In the genomic region with DNA sequence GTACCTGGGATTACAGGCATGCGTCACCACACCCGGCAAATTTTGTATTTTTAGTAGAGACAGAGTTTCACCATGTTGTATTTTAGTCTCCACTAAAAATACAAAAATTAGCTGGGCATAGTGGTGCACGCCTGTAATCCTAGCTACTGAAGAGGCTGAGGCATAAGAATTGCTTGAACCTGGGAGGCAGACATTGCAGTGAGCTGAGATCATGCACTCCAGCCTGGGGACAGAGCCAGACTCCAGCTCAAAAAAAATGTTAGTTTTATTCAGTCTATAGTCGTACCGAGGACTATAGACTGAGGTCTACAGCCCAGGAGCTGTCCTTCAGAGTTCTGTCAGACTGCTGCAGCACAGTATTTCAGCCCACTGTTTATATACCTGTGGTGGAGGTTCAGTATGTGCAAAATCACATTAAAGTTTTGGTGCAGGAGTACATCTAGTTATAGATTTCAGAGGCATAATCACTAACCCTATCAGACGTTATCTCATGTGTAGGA, we compare ENCODE assay signal across 16 cellular contexts. TPM values are rescaled to one million over a fixed set of nuclear protein-coding genes. Genes with fewer than 3 reads are reported as not detected.
DNase-seq lines count a peak whose midpoint lies in the region; ATAC-seq and TF ChIP-seq lines count a peak whose summit lies in the region.
"Had no signal": no experiment of that assay in that cellular context is flagged by ENCODE, and none has a peak within 500 bp of the region (broad histone marks: within the 10 kb centered on the region; RNA-seq: fewer than 3 reads in every experiment).

No MANE protein-coding gene starts in this region.

- CTCF ChIA-PET in SK-N-SH (lab: Yijun Ruan, JAX), result interaction anchor here (0.9 kb wide), 1 partner anchor 653 kb away, joined by 3 read pairs; no protein-coding TSS in a partner anchor

- TF ChIP-seq EP300 in SK-N-SH (IDR thresholded peaks at IDR 0.05; ENCODE audit: borderline replicate concordance in 1 of 2, low read depth in 1 of 2, low read length in 1 of 2), result no peak

- H3K9me3 ChIP-seq in heart left ventricle (no peaks in the 10 kb centered on the region), left lung (no peaks in the 10 kb centered on the region), aorta (ENCODE audit: control insufficient read depth, low read length) (no peaks in the 10 kb centered on the region), SK-N-SH (no peaks in the 10 kb centered on the region)
- H3K9me3 ChIP-seq: BLaER1 had no signal

- TF ChIP-seq CTCF in heart left ventricle (IDR thresholded peaks at IDR 0.05) (no peak), choroid plexus epithelial cell (conservative IDR thresholded peaks at IDR 0.05; ENCODE audit: low read depth, low read length) (no peak), left lung (IDR thresholded peaks at IDR 0.05) (no peak), SK-N-SH (IDR thresholded peaks at IDR 0.05) (no peak)

- H3K27me3 ChIP-seq in heart left ventricle (no peaks in the 10 kb centered on the region), left lung (no peaks in the 10 kb centered on the region), aorta (ENCODE audit: control insufficient read depth in 1 of 2, insufficient read depth in 2 of 2, low read length in 1 of 2) (no peaks in the 10 kb centered on the region), SK-N-SH (ENCODE audit: insufficient read depth) (no peaks in the 10 kb centered on the region)
- H3K27me3 ChIP-seq: BLaER1, neural progenitor cell had no signal

- peaks cover 0 to 23% (median 10%) of the 10 kb centered on the region in 12 donors for H3K4me1 ChIP-seq in heart left ventricle
- peaks cover 8 to 10% of the 10 kb centered on the region in 2 donors for H3K4me1 ChIP-seq in left lung
- peaks cover 1 to 3% of the 10 kb centered on the region in 2 donors for H3K4me1 ChIP-seq in aorta (ENCODE audit: control insufficient read depth in 1 of 2, insufficient read depth in 2 of 2, low read length in 2 of 2)
- H3K4me1 ChIP-seq in SK-N-SH (ENCODE audit: control insufficient read depth in 1 of 2, insufficient read depth in 2 of 2, low read depth in 1 of 2, low read length in 1 of 2), result peaks cover 0 to 3% of the 10 kb centered on the region in 2 experiments; a peak in 1 of 4 replicates

- H3K79me2 ChIP-seq in SK-N-SH (ENCODE audit: insufficient read depth), result peaks cover 13% of the 10 kb centered on the region

- TF ChIP-seq POLR2A in heart left ventricle (IDR thresholded peaks at IDR 0.05), result no peak

- 46 to 61% (median 52%) methylated on average over 6 of the region's 6 CpGs for WGBS in heart left ventricle, 4 donors
- 4 to 11% methylated on average over 6 of the region's 6 CpGs for WGBS in aorta, 2 donors
- WGBS in SK-N-SH (ENCODE audit: low lambda C conversion rate), result 89% methylated on average over 6 of the region's 6 CpGs

- no peaks in the 10 kb centered on the region for H3K9me2 ChIP-seq in SK-N-SH

- POLR2A ChIA-PET in SK-N-SH (lab: Yijun Ruan, JAX), result no interaction called here

- peaks cover 5% of the 10 kb centered on the region for H3F3A ChIP-seq in SK-N-SH (replicated peaks; ENCODE audit: insufficient read depth)

- H3K36me3 ChIP-seq in heart left ventricle, result peaks cover 0 to 1% (median 0%) of the 10 kb centered on the region in 9 donors
- no peaks in the 10 kb centered on the region for H3K36me3 ChIP-seq in left lung
- H3K36me3 ChIP-seq in aorta (ENCODE audit: control insufficient read depth in 1 of 2, insufficient read depth in 2 of 2, low read length in 1 of 2), result no peaks in the 10 kb centered on the region
- H3K36me3 ChIP-seq in SK-N-SH (replicated peaks in 1 of 2; ENCODE audit: control insufficient read depth in 1 of 2, insufficient read depth in 2 of 2, low read length in 1 of 2), result peaks cover 0 to 3% of the 10 kb centered on the region in 2 experiments
- H3K36me3 ChIP-seq: BLaER1, neural progenitor cell had no signal

- no peak for TF ChIP-seq RAD21 in SK-N-SH (IDR thresholded peaks at IDR 0.05; ENCODE audit: low read length)

- intact Hi-C loops in heart left ventricle (cut with DNase I), result no loop called here
- intact Hi-C loops in left ventricle myocardium superior (cut with micrococcal nuclease), result no loop called here
- intact Hi-C loops in left lung (cut with DNase I), result no loop called here
- intact Hi-C loops in aorta (cut with DNase I), result loop anchor here in 1 of 2 donors (10.0 kb wide), 1 partner anchor 759 kb away; the partner anchor contains the start of gene MAP3K7
- intact Hi-C loops in left colon (cut with DNase I, micrococcal nuclease), result no loop called here

- H3K4me3 ChIP-seq in heart left ventricle (no peak overlapping the region), choroid plexus epithelial cell (ENCODE audit: low read depth, low read length) (no peak overlapping the region), left lung (no peak overlapping the region), aorta (ENCODE audit: low read length in 2 of 2) (no peak overlapping the region), SK-N-SH (ENCODE audit: low read depth in 2 of 2, low read length in 1 of 2) (no peak overlapping the region)
- H3K4me3 ChIP-seq: BLaER1, neural progenitor cell had no signal

- DNase-seq in heart left ventricle, result no peak
- DNase-seq in left ventricle myocardium superior, result no peak
- peak; percentile 77 for DNase-seq in choroid plexus epithelial cell (ENCODE audit: low read depth)
- no peak for DNase-seq in left lung
- no peak for DNase-seq in aorta
- no peak for DNase-seq in NAMALWA (ENCODE audit: low spot score)
- no peak for DNase-seq in SK-N-SH
- DNase-seq in left colon, result no peak
- DNase-seq: activated CD4-positive, CD25-positive, alpha-beta regulatory T cell; amygdala; NCI-H1105 treated with DMSO at 0.1 percent for 48 hours; NCI-H2171; NCI-H69 had no signal

- H3K27ac ChIP-seq in heart left ventricle (peak overlapping the region in 8 of 12 donors; percentile 1 to 59 (median 24)), left lung (no peak overlapping the region), aorta (ENCODE audit: low read depth in 1 of 2, low read length in 2 of 2) (peak overlapping the region; percentile 78), SK-N-SH (ENCODE audit: low read depth in 2 of 2, low read length in 1 of 2) (peak overlapping the region in 1 of 2 experiments; percentile 9; a peak in 1 of 4 replicates)
- H3K27ac ChIP-seq: BLaER1, KMS-11, neural progenitor cell had no signal

- H4K20me1 ChIP-seq in SK-N-SH (ENCODE audit: insufficient read depth), result no peaks in the 10 kb centered on the region
- H4K20me1 ChIP-seq: BLaER1 had no signal

- H3K9ac ChIP-seq in SK-N-SH, result no peak overlapping the region
- H3K9ac ChIP-seq: BLaER1, KMS-11, neural progenitor cell had no signal

- H2AFZ ChIP-seq in SK-N-SH (ENCODE audit: low read depth), result no peak overlapping the region
- H2AFZ ChIP-seq: neural progenitor cell had no signal

- H3K4me2 ChIP-seq in SK-N-SH, result no peak overlapping the region
- H3K4me2 ChIP-seq: BLaER1, KMS-11, neural progenitor cell had no signal

- no peak for ATAC-seq in heart left ventricle
- no peak for ATAC-seq in left ventricle myocardium superior
- peak; percentile 12 for ATAC-seq in left lung
- ATAC-seq in aorta (ENCODE audit: low FRiP score), result no peak
- ATAC-seq in left colon, result no peak

TF ChIP-seq in SK-N-SH, 30 proteins besides CTCF, POLR2A, EP300 and RAD21 (continues in another document):
- TF ChIP-seq PBX3 (IDR thresholded peaks at IDR 0.05), result no peak
- no peak for TF ChIP-seq FOSL2 (IDR thresholded peaks at IDR 0.05; ENCODE audit: borderline replicate concordance, low read depth)
- TF ChIP-seq EZH2phosphoT487 (IDR thresholded peaks at IDR 0.05; ENCODE audit: borderline replicate concordance, low read depth), result no peak
- TF ChIP-seq POLR2AphosphoS5 (IDR thresholded peaks at IDR 0.05; ENCODE audit: low read depth, low read length), result no peak
- no peak for TF ChIP-seq TAF1 (IDR thresholded peaks at IDR 0.05; ENCODE audit: borderline replicate concordance, low read depth, low read length)
- TF ChIP-seq, protein P1, sequence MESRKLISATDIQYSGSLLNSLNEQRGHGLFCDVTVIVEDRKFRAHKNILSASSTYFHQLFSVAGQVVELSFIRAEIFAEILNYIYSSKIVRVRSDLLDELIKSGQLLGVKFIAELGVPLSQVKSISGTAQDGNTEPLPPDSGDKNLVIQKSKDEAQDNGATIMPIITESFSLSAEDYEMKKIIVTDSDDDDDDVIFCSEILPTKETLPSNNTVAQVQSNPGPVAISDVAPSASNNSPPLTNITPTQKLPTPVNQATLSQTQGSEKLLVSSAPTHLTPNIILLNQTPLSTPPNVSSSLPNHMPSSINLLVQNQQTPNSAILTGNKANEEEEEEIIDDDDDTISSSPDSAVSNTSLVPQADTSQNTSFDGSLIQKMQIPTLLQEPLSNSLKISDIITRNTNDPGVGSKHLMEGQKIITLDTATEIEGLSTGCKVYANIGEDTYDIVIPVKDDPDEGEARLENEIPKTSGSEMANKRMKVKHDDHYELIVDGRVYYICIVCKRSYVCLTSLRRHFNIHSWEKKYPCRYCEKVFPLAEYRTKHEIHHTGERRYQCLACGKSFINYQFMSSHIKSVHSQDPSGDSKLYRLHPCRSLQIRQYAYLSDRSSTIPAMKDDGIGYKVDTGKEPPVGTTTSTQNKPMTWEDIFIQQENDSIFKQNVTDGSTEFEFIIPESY (IDR thresholded peaks at IDR 0.05; ENCODE audit: borderline replicate concordance, low read depth), result no peak

RNA-seq across cellular contexts. Expression of gene CASP8AP2, which starts 3.6 kb away (rescaled TPM):
- total RNA-seq in heart left ventricle, result 10 to 100 TPM in 8 of 9 donors, 1 to 10 TPM in 1; 8.4 to 16.2 (median 12.3) TPM
- 1 to 10 TPM; 4.4 to 6.5 TPM for polyA plus RNA-seq in heart left ventricle
- 14.4 TPM for total RNA-seq in left ventricle myocardium superior
- total RNA-seq in left lung, result 10 to 100 TPM; 15.9 to 16.4 TPM
- total RNA-seq in aorta, result 10 to 100 TPM; 16.3 to 20.6 TPM
- 1 to 10 TPM; 7.1 to 7.9 TPM for polyA plus RNA-seq in aorta
- 2.8 and 3.2 TPM in 2 replicates for polyA plus RNA-seq in SK-N-SH (2012; rRNA removed)
- polyA plus RNA-seq in SK-N-SH (2012; cell fraction: cytosol; rRNA removed), result 3.6 and 4.0 TPM in 2 replicates
- polyA plus RNA-seq in SK-N-SH (2012; cell fraction: nucleus; rRNA removed), result 3.3 and 6.8 TPM in 2 replicates
- 10 to 100 TPM; 12.9 to 13.3 TPM for total RNA-seq in left colon

RNA-seq across cellular contexts. Expression of gene MDN1, which starts 6.5 kb away (rescaled TPM):
- total RNA-seq in heart left ventricle, result 10 to 100 TPM; 17.6 to 38.0 (median 24.4) TPM
- 10 to 100 TPM in 1 of 2 donors, 1 to 10 TPM in 1; 9.1 to 24.6 TPM for polyA plus RNA-seq in heart left ventricle
- total RNA-seq in left ventricle myocardium superior, result 23.9 TPM
- 10 to 100 TPM; 24.6 to 35.0 TPM for total RNA-seq in left lung
- total RNA-seq in aorta, result 10 to 100 TPM; 30.8 to 37.1 TPM
- 10 to 100 TPM; 10.1 to 14.8 TPM for polyA plus RNA-seq in aorta
- 8.5 and 8.9 TPM in 2 replicates for polyA plus RNA-seq in SK-N-SH (2012; rRNA removed)
- polyA plus RNA-seq in SK-N-SH (2012; cell fraction: cytosol; rRNA removed), result 8.1 and 10.7 TPM in 2 replicates
- polyA plus RNA-seq in SK-N-SH (2012; cell fraction: nucleus; rRNA removed), result 31.1 and 33.6 TPM in 2 replicates
- 10 to 100 TPM; 21.6 to 25.7 TPM for total RNA-seq in left colon

Comparison
In these comparisons a context has a peak if more than half of its experiments do, and no peak if none do; other contexts are left out.
1. H3K27ac ChIP-seq: peak in heart left ventricle (8 of 12) and aorta (2 of 2); none in left lung (0 of 2).